ENCODE assay signal across 14 cellular contexts in genomic region chr17:16379654-16380053, GRCh38. TPM values are rescaled to one million over a fixed set of nuclear protein-coding genes. Genes with fewer than 3 reads are reported as not detected.
DNase-seq lines count a peak whose midpoint lies in the region; ATAC-seq and TF ChIP-seq lines count a peak whose summit lies in the region.
"Had no signal": no experiment of that assay in that cellular context is flagged by ENCODE, and none has a peak within 500 bp of the region (broad histone marks: within the 10 kb centered on the region; RNA-seq: fewer than 3 reads in every experiment).

No MANE protein-coding gene starts in this region.

- no peak overlapping the region for H3K23ac ChIP-seq in mesendoderm (ENCODE audit: low read length)

- H3K9me3 ChIP-seq in suprapubic skin = no peaks in the 10 kb centered on the region
- H3K9me3 ChIP-seq in naive thymus-derived CD4-positive, alpha-beta T cell (ENCODE audit: control insufficient read depth in 2 of 3, low read length in 3 of 3) = no peaks in the 10 kb centered on the region
- H3K9me3 ChIP-seq: Peyer's patch had no signal

- no peak for TF ChIP-seq CTCF in GM23338 (conservative IDR thresholded peaks at IDR 0.05; ENCODE audit: low read depth in 2 of 2)
- no peak for TF ChIP-seq CTCF in chondrocyte (IDR thresholded peaks at IDR 0.05)
- no peak for TF ChIP-seq CTCF in suprapubic skin (IDR thresholded peaks at IDR 0.05)

- CTCF ChIA-PET in naive thymus-derived CD4-positive, alpha-beta T cell (lab: Charles Lee) = interaction anchor here (1.2 to 1.3 kb wide), 2 partner anchors 35 to 36 kb away, joined by 4 read pairs; partner anchors contain the start of gene TRPV2

- no peak overlapping the region for H4K5ac ChIP-seq in mesendoderm (ENCODE audit: low read length)

- H3K79me1 ChIP-seq in mesendoderm (ENCODE audit: low read length) = peaks cover 11% of the 10 kb centered on the region

- no peak overlapping the region for H3K9ac ChIP-seq in mesendoderm (ENCODE audit: low read length)

- H3K56ac ChIP-seq in mesendoderm (ENCODE audit: low read length) = no peak overlapping the region

- H3K79me2 ChIP-seq in GM23338 (replicated peaks; ENCODE audit: insufficient read depth) (peaks cover 23% of the 10 kb centered on the region), mesendoderm (ENCODE audit: control insufficient read depth, insufficient read depth, low read length) (peaks cover 20% of the 10 kb centered on the region)

- H3K27me3 Mint-ChIP-seq in GM23338 (ENCODE audit: insufficient read depth, low read depth, poor library complexity) (peaks cover 12% of the 10 kb centered on the region), chondrocyte (ENCODE audit: low read depth) (no peaks in the 10 kb centered on the region)
- H3K27me3 Mint-ChIP-seq in naive thymus-derived CD4-positive, alpha-beta T cell = peaks cover 0 to 5% (median 0%) of the 10 kb centered on the region in 5 donors
- H3K27me3 Mint-ChIP-seq: stimulated activated naive B cell treated with anti-CD40 and anti-IgM and Interleukin-4, amounts not matched to agents 10 μg/mL and 1 μg/mL and 100 μg/mL, for 72 hours had no signal

- intact Hi-C loops in naive thymus-derived CD4-positive, alpha-beta T cell (cut with micrococcal nuclease) = loop anchor here in 1 of 2 donors (1.0 to 2.0 kb wide), 4 partner anchors 27 to 274 kb away; partner anchors contain the start of genes CENPV, NCOR1 and ZNF624

- peaks cover 24% of the 10 kb centered on the region for H3F3A ChIP-seq in GM23338 (replicated peaks; ENCODE audit: low read depth)

- no peak overlapping the region for H2BK15ac ChIP-seq in mesendoderm (replicated peaks; ENCODE audit: low read depth)

- H3K27ac Mint-ChIP-seq in GM23338 = no peak overlapping the region
- H3K27ac Mint-ChIP-seq in chondrocyte (ENCODE audit: unreplicated experiment) = no peak overlapping the region
- H3K27ac Mint-ChIP-seq in naive thymus-derived CD4-positive, alpha-beta T cell = no peak overlapping the region

- DNase-seq in GM23338 (ENCODE audit: low spot score) = no peak
- peak; percentile 33 for DNase-seq in chondrocyte (ENCODE audit: low spot score)
- peak; percentile 53 for DNase-seq in mesendoderm
- no peak for DNase-seq in suprapubic skin (ENCODE audit: low spot score in 2 of 2)
- no peak for DNase-seq in NCI-H1694 treated with DMSO at 0.1 percent for 48 hours (lab: John Stamatoyannopoulos, UW)
- no peak for DNase-seq in NCI-H510A (lab: John Stamatoyannopoulos, UW)
- DNase-seq in naive thymus-derived CD4-positive, alpha-beta T cell = no peak
- DNase-seq: activated CD4-positive, alpha-beta T cell treated with anti-CD3 and anti-CD28 coated beads for 48 hours; AML-193; effector memory CD4-positive, alpha-beta T cell; naive thymus-derived CD8-positive, alpha-beta T cell; NCI-H1436; Peyer's patch; stimulated activated naive B cell treated with anti-CD40 and anti-IgM and Interleukin-4, amounts not matched to agents 10 μg/mL and 1 μg/mL and 100 μg/mL, for 72 hours had no signal

- no peak overlapping the region for H2BK5ac ChIP-seq in mesendoderm (ENCODE audit: low read length)

- H2AK5ac ChIP-seq in mesendoderm (ENCODE audit: low read length) = no peak overlapping the region

- H3K4me3 ChIP-seq in GM23338 (no peak overlapping the region), mesendoderm (ENCODE audit: low read length) (no peak overlapping the region), suprapubic skin (no peak overlapping the region)
- H3K4me3 ChIP-seq in naive thymus-derived CD4-positive, alpha-beta T cell (ENCODE audit: low read length) = no peak overlapping the region

- TF ChIP-seq EP300 in suprapubic skin (IDR thresholded peaks at IDR 0.05) = no peak

- H3K27me3 ChIP-seq in GM23338 (ENCODE audit: insufficient read depth) (no peaks in the 10 kb centered on the region), mesendoderm (ENCODE audit: insufficient read depth, low read length, poor library complexity) (no peaks in the 10 kb centered on the region), suprapubic skin (no peaks in the 10 kb centered on the region)
- no peaks in the 10 kb centered on the region for H3K27me3 ChIP-seq in naive thymus-derived CD4-positive, alpha-beta T cell (ENCODE audit: control insufficient read depth in 2 of 2, insufficient read depth in 2 of 2, low read length in 2 of 2)
- H3K27me3 ChIP-seq: Peyer's patch had no signal

- H3K4ac ChIP-seq in mesendoderm (ENCODE audit: low read depth, low read length) = no peak overlapping the region

- H3K4me1 Mint-ChIP-seq in GM23338 (peaks cover 31% of the 10 kb centered on the region), chondrocyte (ENCODE audit: low read depth) (peaks cover 33% of the 10 kb centered on the region)
- peaks cover 22 to 42% (median 38%) of the 10 kb centered on the region in 7 donors for H3K4me1 Mint-ChIP-seq in naive thymus-derived CD4-positive, alpha-beta T cell

- no peak overlapping the region for H4K8ac ChIP-seq in mesendoderm (ENCODE audit: low read depth, low read length)

- no CpG with 5 or more reads among the region's 8 CpGs for WGBS in mesendoderm (ENCODE audit: extremely low coverage, insufficient coverage, low lambda C conversion rate)
- 83% methylated on average over 8 of the region's 8 CpGs for WGBS in suprapubic skin

- no peaks in the 10 kb centered on the region for H3K9me2 ChIP-seq in GM23338 (ENCODE audit: insufficient read depth)

- H3K4me2 ChIP-seq in GM23338 = no peak overlapping the region; the same call in 1 of the 2 replicates
- H3K4me2 ChIP-seq in mesendoderm (ENCODE audit: low read length) = no peak overlapping the region

- H2AFZ ChIP-seq in GM23338 = no peak overlapping the region

- H3K36me3 ChIP-seq in GM23338 (ENCODE audit: insufficient read depth) = peaks cover 11% of the 10 kb centered on the region; the same call in 1 of the 2 replicates
- peaks cover 4% of the 10 kb centered on the region for H3K36me3 ChIP-seq in mesendoderm (ENCODE audit: control insufficient read depth, insufficient read depth, low read length)
- peaks cover 19% of the 10 kb centered on the region for H3K36me3 ChIP-seq in suprapubic skin
- H3K36me3 ChIP-seq in naive thymus-derived CD4-positive, alpha-beta T cell (ENCODE audit: control insufficient read depth in 2 of 3, insufficient read depth in 3 of 3, low read length in 3 of 3) = peaks cover 0 to 12% (median 3%) of the 10 kb centered on the region in 3 experiments

- H3K36me3 Mint-ChIP-seq in GM23338 (ENCODE audit: low read depth) (peaks cover 41% of the 10 kb centered on the region), chondrocyte (ENCODE audit: low read depth) (peaks cover 20% of the 10 kb centered on the region)
- peaks cover 0 to 33% (median 28%) of the 10 kb centered on the region in 5 donors for H3K36me3 Mint-ChIP-seq in naive thymus-derived CD4-positive, alpha-beta T cell

- POLR2A ChIA-PET in naive thymus-derived CD4-positive, alpha-beta T cell (lab: Charles Lee) = interaction anchor here (2.6 kb wide), 1 partner anchor 163 kb away, joined by 10 read pairs; the partner anchor contains the start of gene PIGL

- H2BK120ac ChIP-seq in mesendoderm (ENCODE audit: low read depth, low read length) = no peak overlapping the region

- H3K9me3 Mint-ChIP-seq in GM23338 (no peaks in the 10 kb centered on the region; the same call in 2 of the 3 replicates), chondrocyte (ENCODE audit: low read depth) (no peaks in the 10 kb centered on the region)
- H3K9me3 Mint-ChIP-seq in naive thymus-derived CD4-positive, alpha-beta T cell = peaks cover 0 to 17% (median 0%) of the 10 kb centered on the region in 11 donors
- H3K9me3 Mint-ChIP-seq: stimulated activated naive B cell treated with anti-CD40 and anti-IgM and Interleukin-4, amounts not matched to agents 10 μg/mL and 1 μg/mL and 100 μg/mL, for 72 hours had no signal

- H3K4me1 ChIP-seq in GM23338 (ENCODE audit: insufficient read depth) (peaks cover 5% of the 10 kb centered on the region), mesendoderm (ENCODE audit: control insufficient read depth, low read depth, low read length) (peaks cover 5% of the 10 kb centered on the region), suprapubic skin (peaks cover 62% of the 10 kb centered on the region)
- peaks cover 6 to 13% of the 10 kb centered on the region in 2 donors for H3K4me1 ChIP-seq in naive thymus-derived CD4-positive, alpha-beta T cell (ENCODE audit: control insufficient read depth in 2 of 2, insufficient read depth in 2 of 2, low read length in 2 of 2)

- 0 out of 2 replicates have a peak overlapping the region, but pooled peaks have one; percentile 39 for H3K27ac ChIP-seq in GM23338 (ENCODE audit: low read depth)
- no peak overlapping the region for H3K27ac ChIP-seq in mesendoderm (ENCODE audit: low read depth, low read length)
- peak overlapping the region; percentile 93 for H3K27ac ChIP-seq in suprapubic skin
- no peak overlapping the region for H3K27ac ChIP-seq in naive thymus-derived CD4-positive, alpha-beta T cell (ENCODE audit: low read depth, low read length)

- TF ChIP-seq POLR2A in suprapubic skin (IDR thresholded peaks at IDR 0.05) = no peak

- H3K4me3 Mint-ChIP-seq in GM23338 = no peak overlapping the region
- H3K4me3 Mint-ChIP-seq in chondrocyte (ENCODE audit: unreplicated experiment) = peak overlapping the region; percentile 16
- H3K4me3 Mint-ChIP-seq in naive thymus-derived CD4-positive, alpha-beta T cell = no peak overlapping the region

- no peak overlapping the region for H3K18ac ChIP-seq in mesendoderm (ENCODE audit: low read length)

- peaks cover 3% of the 10 kb centered on the region; the same call in 1 of the 2 replicates for H4K20me1 ChIP-seq in GM23338 (replicated peaks; ENCODE audit: insufficient read depth)

- no peak for ATAC-seq in GM23338
- no peak for ATAC-seq in naive thymus-derived CD4-positive, alpha-beta T cell
- ATAC-seq: stimulated activated naive B cell treated with anti-CD40 and anti-IgM and Interleukin-4, amounts not matched to agents 10 μg/mL and 1 μg/mL and 100 μg/mL, for 72 hours had no signal

RNA-seq across cellular contexts. Expression of gene UBB, which starts 1.2 kb away (rescaled TPM):
- 812 and 871 TPM in 2 replicates for total RNA-seq in GM23338 (2014; rRNA removed; shearing (Covaris generic))
- polyA plus RNA-seq in GM23338 (2016; fragmentation: Nextera tagmentation; extraction: Ambion mirVana) = 1,581 and 1,692 TPM in 2 replicates
- total RNA-seq in chondrocyte (1,031 to 1,215 TPM (median 1,058 TPM) in 3 replicates), suprapubic skin (100 to 1,000 TPM; 469 to 764 (median 628) TPM)
- polyA plus RNA-seq in mesendoderm (2013, experiment 1 of 2) = 2,431 TPM
- polyA plus RNA-seq in mesendoderm (2013, experiment 2 of 2) = 2,399 TPM
- 1,000 to 10,000 TPM in 1 of 5 experiments, 100 to 1,000 TPM in 4; 537 to 1,283 (median 621) TPM for total RNA-seq in naive thymus-derived CD4-positive, alpha-beta T cell
- 1,000 to 10,000 TPM; 1,829 to 1,950 TPM for polyA plus RNA-seq in naive thymus-derived CD4-positive, alpha-beta T cell

RNA-seq across cellular contexts. Expression of gene CENPV, which starts 26.4 kb away (rescaled TPM):
- 300 and 312 TPM in 2 replicates for total RNA-seq in GM23338 (2014; rRNA removed; shearing (Covaris generic))
- 139 and 149 TPM in 2 replicates for polyA plus RNA-seq in GM23338 (2016; fragmentation: Nextera tagmentation; extraction: Ambion mirVana)
- 4.3 to 12.3 TPM (median 10.7 TPM) in 3 replicates for total RNA-seq in chondrocyte
- 319 TPM for polyA plus RNA-seq in mesendoderm (2013, experiment 1 of 2)
- 316 TPM for polyA plus RNA-seq in mesendoderm (2013, experiment 2 of 2)
- 1 to 10 TPM in 3 of 4 donors, under 1 TPM in 1; 0.70 to 3.7 (median 1.8) TPM for total RNA-seq in suprapubic skin
- 10 to 100 TPM in 4 of 5 experiments, 1 to 10 TPM in 1; 9.8 to 30.3 (median 21.7) TPM for total RNA-seq in naive thymus-derived CD4-positive, alpha-beta T cell
- 10 to 100 TPM; 23.1 to 29.2 TPM for polyA plus RNA-seq in naive thymus-derived CD4-positive, alpha-beta T cell

RNA-seq across cellular contexts. Expression of gene TRPV2, which starts 35.7 kb away (rescaled TPM):
- total RNA-seq in GM23338 (2014; rRNA removed; shearing (Covaris generic)) = 1.6 and 3.2 TPM in 2 replicates
- polyA plus RNA-seq in GM23338 (2016; fragmentation: Nextera tagmentation; extraction: Ambion mirVana) = 1.7 and 3.7 TPM in 2 replicates
- total RNA-seq in chondrocyte (1.6 to 47.6 TPM (median 43.5 TPM) in 3 replicates), suprapubic skin (10 to 100 TPM in 1 of 4 donors, 1 to 10 TPM in 3; 3.0 to 13.9 (median 7.9) TPM)
- 1.3 TPM for polyA plus RNA-seq in mesendoderm (2013, experiment 1 of 2)
- polyA plus RNA-seq in mesendoderm (2013, experiment 2 of 2) = 1.9 TPM
- 100 to 1,000 TPM in 1 of 5 experiments, 10 to 100 TPM in 4; 66.8 to 141 (median 80.0) TPM for total RNA-seq in naive thymus-derived CD4-positive, alpha-beta T cell
- polyA plus RNA-seq in naive thymus-derived CD4-positive, alpha-beta T cell = 100 to 1,000 TPM in 1 of 2 donors, 10 to 100 TPM in 1; 78.7 to 104 TPM

Comparison
In these comparisons a context has a peak if more than half of its experiments do, and no peak if none do; other contexts are left out.
1. DNase-seq: peak in chondrocyte (single experiment) and mesendoderm (single experiment); none in GM23338 (single experiment), suprapubic skin (0 of 2), NCI-H1694 treated with DMSO at 0.1 percent for 48 hours (single experiment), NCI-H510A (single experiment) and naive thymus-derived CD4-positive, alpha-beta T cell (0 of 9).
2. H3K27ac ChIP-seq: peak in GM23338 (single experiment) and suprapubic skin (single experiment); none in mesendoderm (single experiment) and naive thymus-derived CD4-positive, alpha-beta T cell (single experiment).